1 cellular context compared by ENCODE assay signal in the genomic region with DNA sequence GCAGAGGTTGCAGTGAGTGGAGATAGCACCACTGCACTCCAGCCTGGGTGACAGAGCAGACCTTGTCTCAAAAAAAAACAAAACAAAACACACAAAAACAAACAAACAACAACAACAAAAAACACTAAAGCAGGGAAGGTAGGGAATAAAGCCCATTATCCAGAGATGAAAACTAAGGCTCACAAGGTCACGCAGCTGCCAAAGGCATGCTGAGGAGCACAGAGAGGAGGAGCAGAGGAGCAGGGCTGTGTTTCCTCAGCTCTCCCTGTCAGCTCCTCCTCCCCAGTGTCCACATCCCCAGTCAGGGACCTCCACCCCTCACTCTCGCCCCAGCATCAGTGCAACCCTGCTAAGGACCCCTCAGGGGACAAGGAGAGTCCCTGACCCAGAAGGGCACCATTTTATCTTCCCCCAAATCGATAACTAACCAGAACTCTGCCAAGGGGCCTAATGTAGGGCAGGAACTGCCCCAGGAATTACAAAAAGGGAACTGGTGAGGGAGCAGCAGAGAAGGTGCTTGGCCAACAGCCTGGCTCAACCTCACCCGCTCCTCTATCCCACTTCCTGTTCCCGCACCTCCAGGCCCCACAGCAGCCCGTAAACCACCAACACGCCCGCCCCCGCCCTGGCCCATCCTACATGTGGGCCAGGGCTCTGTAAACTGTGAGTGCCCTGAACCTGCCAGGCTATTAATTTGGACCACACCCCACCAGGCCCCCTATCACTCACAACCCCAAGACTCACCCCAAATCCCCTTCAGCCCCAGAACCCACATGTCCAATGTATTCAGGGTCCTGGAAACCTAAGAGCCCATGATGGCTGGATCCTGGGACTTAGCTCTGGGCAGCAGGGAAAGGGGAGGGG.
TF ChIP-seq lines count a peak whose summit lies in the region.

No MANE protein-coding gene starts in this region.

TF ChIP-seq in GM23338, 12 proteins besides CTCF, POLR2A, EP300 and RAD21:
- TF ChIP-seq, protein P1, sequence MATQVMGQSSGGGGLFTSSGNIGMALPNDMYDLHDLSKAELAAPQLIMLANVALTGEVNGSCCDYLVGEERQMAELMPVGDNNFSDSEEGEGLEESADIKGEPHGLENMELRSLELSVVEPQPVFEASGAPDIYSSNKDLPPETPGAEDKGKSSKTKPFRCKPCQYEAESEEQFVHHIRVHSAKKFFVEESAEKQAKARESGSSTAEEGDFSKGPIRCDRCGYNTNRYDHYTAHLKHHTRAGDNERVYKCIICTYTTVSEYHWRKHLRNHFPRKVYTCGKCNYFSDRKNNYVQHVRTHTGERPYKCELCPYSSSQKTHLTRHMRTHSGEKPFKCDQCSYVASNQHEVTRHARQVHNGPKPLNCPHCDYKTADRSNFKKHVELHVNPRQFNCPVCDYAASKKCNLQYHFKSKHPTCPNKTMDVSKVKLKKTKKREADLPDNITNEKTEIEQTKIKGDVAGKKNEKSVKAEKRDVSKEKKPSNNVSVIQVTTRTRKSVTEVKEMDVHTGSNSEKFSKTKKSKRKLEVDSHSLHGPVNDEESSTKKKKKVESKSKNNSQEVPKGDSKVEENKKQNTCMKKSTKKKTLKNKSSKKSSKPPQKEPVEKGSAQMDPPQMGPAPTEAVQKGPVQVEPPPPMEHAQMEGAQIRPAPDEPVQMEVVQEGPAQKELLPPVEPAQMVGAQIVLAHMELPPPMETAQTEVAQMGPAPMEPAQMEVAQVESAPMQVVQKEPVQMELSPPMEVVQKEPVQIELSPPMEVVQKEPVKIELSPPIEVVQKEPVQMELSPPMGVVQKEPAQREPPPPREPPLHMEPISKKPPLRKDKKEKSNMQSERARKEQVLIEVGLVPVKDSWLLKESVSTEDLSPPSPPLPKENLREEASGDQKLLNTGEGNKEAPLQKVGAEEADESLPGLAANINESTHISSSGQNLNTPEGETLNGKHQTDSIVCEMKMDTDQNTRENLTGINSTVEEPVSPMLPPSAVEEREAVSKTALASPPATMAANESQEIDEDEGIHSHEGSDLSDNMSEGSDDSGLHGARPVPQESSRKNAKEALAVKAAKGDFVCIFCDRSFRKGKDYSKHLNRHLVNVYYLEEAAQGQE (IDR thresholded peaks at IDR 0.05; ENCODE audit: unreplicated experiment), result no peak
- TF ChIP-seq NANOG (IDR thresholded peaks at IDR 0.05; ENCODE audit: borderline replicate concordance), result no peak
- TF ChIP-seq, protein P2, sequence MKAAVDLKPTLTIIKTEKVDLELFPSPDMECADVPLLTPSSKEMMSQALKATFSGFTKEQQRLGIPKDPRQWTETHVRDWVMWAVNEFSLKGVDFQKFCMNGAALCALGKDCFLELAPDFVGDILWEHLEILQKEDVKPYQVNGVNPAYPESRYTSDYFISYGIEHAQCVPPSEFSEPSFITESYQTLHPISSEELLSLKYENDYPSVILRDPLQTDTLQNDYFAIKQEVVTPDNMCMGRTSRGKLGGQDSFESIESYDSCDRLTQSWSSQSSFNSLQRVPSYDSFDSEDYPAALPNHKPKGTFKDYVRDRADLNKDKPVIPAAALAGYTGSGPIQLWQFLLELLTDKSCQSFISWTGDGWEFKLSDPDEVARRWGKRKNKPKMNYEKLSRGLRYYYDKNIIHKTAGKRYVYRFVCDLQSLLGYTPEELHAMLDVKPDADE (IDR thresholded peaks at IDR 0.05), result no peak
- no peak for TF ChIP-seq EZH2phosphoT487 (IDR thresholded peaks at IDR 0.05; ENCODE audit: unreplicated experiment)
- TF ChIP-seq, protein P3, sequence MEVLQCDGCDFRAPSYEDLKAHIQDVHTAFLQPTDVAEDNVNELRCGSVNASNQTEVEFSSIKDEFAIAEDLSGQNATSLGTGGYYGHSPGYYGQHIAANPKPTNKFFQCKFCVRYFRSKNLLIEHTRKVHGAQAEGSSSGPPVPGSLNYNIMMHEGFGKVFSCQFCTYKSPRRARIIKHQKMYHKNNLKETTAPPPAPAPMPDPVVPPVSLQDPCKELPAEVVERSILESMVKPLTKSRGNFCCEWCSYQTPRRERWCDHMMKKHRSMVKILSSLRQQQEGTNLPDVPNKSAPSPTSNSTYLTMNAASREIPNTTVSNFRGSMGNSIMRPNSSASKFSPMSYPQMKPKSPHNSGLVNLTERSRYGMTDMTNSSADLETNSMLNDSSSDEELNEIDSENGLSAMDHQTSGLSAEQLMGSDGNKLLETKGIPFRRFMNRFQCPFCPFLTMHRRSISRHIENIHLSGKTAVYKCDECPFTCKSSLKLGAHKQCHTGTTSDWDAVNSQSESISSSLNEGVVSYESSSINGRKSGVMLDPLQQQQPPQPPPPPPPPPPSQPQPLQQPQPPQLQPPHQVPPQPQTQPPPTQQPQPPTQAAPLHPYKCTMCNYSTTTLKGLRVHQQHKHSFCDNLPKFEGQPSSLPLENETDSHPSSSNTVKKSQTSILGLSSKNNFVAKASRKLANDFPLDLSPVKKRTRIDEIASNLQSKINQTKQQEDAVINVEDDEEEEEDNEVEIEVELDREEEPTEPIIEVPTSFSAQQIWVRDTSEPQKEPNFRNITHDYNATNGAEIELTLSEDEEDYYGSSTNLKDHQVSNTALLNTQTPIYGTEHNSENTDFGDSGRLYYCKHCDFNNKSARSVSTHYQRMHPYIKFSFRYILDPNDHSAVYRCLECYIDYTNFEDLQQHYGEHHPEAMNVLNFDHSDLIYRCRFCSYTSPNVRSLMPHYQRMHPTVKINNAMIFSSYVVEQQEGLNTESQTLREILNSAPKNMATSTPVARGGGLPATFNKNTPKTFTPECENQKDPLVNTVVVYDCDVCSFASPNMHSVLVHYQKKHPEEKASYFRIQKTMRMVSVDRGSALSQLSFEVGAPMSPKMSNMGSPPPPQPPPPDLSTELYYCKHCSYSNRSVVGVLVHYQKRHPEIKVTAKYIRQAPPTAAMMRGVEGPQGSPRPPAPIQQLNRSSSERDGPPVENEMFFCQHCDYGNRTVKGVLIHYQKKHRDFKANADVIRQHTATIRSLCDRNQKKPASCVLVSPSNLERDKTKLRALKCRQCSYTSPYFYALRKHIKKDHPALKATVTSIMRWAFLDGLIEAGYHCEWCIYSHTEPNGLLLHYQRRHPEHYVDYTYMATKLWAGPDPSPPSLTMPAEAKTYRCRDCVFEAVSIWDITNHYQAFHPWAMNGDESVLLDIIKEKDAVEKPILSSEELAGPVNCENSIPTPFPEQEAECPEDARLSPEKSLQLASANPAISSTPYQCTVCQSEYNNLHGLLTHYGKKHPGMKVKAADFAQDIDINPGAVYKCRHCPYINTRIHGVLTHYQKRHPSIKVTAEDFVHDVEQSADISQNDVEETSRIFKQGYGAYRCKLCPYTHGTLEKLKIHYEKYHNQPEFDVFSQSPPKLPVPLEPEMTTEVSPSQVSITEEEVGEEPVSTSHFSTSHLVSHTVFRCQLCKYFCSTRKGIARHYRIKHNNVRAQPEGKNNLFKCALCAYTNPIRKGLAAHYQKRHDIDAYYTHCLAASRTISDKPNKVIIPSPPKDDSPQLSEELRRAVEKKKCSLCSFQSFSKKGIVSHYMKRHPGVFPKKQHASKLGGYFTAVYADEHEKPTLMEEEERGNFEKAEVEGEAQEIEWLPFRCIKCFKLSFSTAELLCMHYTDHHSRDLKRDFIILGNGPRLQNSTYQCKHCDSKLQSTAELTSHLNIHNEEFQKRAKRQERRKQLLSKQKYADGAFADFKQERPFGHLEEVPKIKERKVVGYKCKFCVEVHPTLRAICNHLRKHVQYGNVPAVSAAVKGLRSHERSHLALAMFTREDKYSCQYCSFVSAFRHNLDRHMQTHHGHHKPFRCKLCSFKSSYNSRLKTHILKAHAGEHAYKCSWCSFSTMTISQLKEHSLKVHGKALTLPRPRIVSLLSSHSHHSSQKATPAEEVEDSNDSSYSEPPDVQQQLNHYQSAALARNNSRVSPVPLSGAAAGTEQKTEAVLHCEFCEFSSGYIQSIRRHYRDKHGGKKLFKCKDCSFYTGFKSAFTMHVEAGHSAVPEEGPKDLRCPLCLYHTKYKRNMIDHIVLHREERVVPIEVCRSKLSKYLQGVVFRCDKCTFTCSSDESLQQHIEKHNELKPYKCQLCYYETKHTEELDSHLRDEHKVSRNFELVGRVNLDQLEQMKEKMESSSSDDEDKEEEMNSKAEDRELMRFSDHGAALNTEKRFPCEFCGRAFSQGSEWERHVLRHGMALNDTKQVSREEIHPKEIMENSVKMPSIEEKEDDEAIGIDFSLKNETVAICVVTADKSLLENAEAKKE (CRISPR knock-in tag; IDR thresholded peaks at IDR 0.05), result no peak
- TF ChIP-seq EZH2 (IDR thresholded peaks at IDR 0.05; ENCODE audit: low read depth, unreplicated experiment), result no peak
- no peak for TF ChIP-seq ZNF114 (CRISPR knock-in tag; IDR thresholded peaks at IDR 0.05)
- TF ChIP-seq ZNF331 (CRISPR knock-in tag; IDR thresholded peaks at IDR 0.05; ENCODE audit: low read depth), result no peak
- TF ChIP-seq POLR2AphosphoS5 (IDR thresholded peaks at IDR 0.05; ENCODE audit: low read depth), result no peak
- no peak for TF ChIP-seq JUNB (IDR thresholded peaks at IDR 0.05; ENCODE audit: unreplicated experiment)
- TF ChIP-seq STAT1 (IDR thresholded peaks at IDR 0.05; ENCODE audit: unreplicated experiment), result no peak
- no peak for TF ChIP-seq CREB1 (CRISPR knock-in tag; IDR thresholded peaks at IDR 0.05; ENCODE audit: low read depth)
